Comparison of ENCODE assay signal across 8 cellular contexts in the genomic region with DNA sequence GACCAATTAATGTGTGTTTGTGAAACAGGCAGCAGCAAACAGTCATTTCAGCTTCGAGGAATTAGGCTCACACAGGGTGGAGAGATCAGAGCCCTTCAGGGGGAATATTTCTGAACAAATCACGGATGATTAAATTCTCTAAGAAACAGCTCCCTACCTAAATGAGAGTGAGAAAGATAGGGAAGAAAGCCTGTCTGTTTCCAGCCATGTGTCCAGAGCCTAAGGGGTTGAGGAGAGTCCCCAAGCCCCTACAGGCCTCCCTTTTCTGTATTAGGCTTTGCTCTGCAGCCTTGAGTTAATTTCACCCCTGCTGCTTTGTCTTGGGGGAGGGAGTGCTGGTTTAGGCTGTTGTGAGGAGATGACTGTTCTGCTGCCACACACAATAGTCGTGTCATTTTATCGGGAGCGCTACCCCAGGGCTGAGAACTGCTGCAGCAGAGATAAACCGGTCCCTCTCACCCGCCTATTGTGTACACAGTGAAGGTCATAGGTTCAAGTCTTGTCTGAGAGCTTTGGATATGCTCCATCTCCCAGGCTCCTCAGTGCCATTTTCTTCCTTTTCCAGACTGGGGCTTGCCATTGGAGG. TPM values are rescaled to one million over a fixed set of nuclear protein-coding genes. Genes with fewer than 3 reads are reported as not detected.
DNase-seq lines count a peak whose midpoint lies in the region; ATAC-seq, FAIRE-seq and TF ChIP-seq lines count a peak whose summit lies in the region.

No MANE protein-coding gene starts in this region.

- H3K9me1 ChIP-seq in keratinocyte (ENCODE audit: control insufficient read depth, extremely low read depth, insufficient read depth, low read length): peaks cover under 1% of the 10 kb centered on the region

- intact Hi-C loops in Panc1 (cut with micrococcal nuclease; ENCODE audit: unreplicated experiment): no loop called here
- intact Hi-C loops in mammary epithelial cell (cut with micrococcal nuclease): loop anchor here (1.0 to 2.0 kb wide), 2 partner anchors 49 to 75 kb away; a partner anchor contains a TSS

- DNase-seq in activated T-cell treated with anti-CD3 and anti-CD28 coated beads for 24 hours (ENCODE audit: low read depth) (peak; percentile 21), activated T-cell treated with anti-CD3 and anti-CD28 coated beads for 4 hours (no peak), Panc1 (ENCODE audit: low read depth, low spot score) (no peak), mammary epithelial cell (no peak), keratinocyte (ENCODE audit: low read depth, low spot score) (no peak), UCSD-AML1 (lab: John Stamatoyannopoulos, UW; ENCODE audit: unreplicated experiment) (no peak)
- DNase-seq in stimulated activated CD4-positive, alpha-beta T cell treated with anti-CD3 and anti-CD28 coated beads, Interleukin-12 subunit alpha, Interleukin-12 subunit beta, amount 100 ng/mL, for 4 hours: peak; percentile 10

- in situ Hi-C loops in Panc1 (cut with HindIII; ENCODE audit: low pct_unique_long_range_greater_than_20kb, low sequenced_read_pairs) (no loop called here), mammary epithelial cell (cut with MboI; ENCODE audit: low sequenced_read_pairs in 2 of 2) (no loop called here)

- dilution Hi-C loops in mammary epithelial cell (cut with HindIII; ENCODE audit: low sequenced_read_pairs): loop anchor here (5.0 kb wide), 1 partner anchor 41 kb away; no protein-coding TSS in a partner anchor
- dilution Hi-C loops in keratinocyte (cut with MboI; ENCODE audit: extremely low pct_ligation_motif_present, low sequenced_read_pairs): no loop called here

- TF ChIP-seq CTCF in Panc1 (IDR thresholded peaks at IDR 0.05): no peak
- TF ChIP-seq CTCF in mammary epithelial cell (conservative IDR thresholded peaks at IDR 0.05 in 1 of 2, IDR thresholded peaks at IDR 0.05 in 1 of 2; ENCODE audit: extremely low read depth in 1 of 2, insufficient read depth in 1 of 2, low read depth in 1 of 2, low read length in 2 of 2): no peak
- no peak for TF ChIP-seq CTCF in keratinocyte (optimal IDR thresholded peaks at IDR 0.05 in 1 of 3, IDR thresholded peaks at IDR 0.05 in 1 of 3, conservative IDR thresholded peaks at IDR 0.05 in 1 of 3; ENCODE audit: extremely low read depth in 1 of 3, insufficient read depth in 2 of 3, low read length in 3 of 3)

- H3K27me3 ChIP-seq in Panc1 (ENCODE audit: control insufficient read depth, insufficient read depth, low read length) (no peaks in the 10 kb centered on the region), mammary epithelial cell (ENCODE audit: insufficient read depth, low read length) (no peaks in the 10 kb centered on the region), keratinocyte (ENCODE audit: control insufficient read depth, extremely low read depth, insufficient read depth, low read length) (no peaks in the 10 kb centered on the region)

- H3K79me2 ChIP-seq in mammary epithelial cell (ENCODE audit: insufficient read depth, low read length) (peaks cover 56% of the 10 kb centered on the region), keratinocyte (ENCODE audit: control insufficient read depth, insufficient read depth, low read length) (peaks cover 55% of the 10 kb centered on the region)

- H4K20me1 ChIP-seq in mammary epithelial cell (ENCODE audit: insufficient read depth, low read length) (no peaks in the 10 kb centered on the region), keratinocyte (ENCODE audit: control insufficient read depth, extremely low read depth, insufficient read depth, low read length) (peaks cover 15% of the 10 kb centered on the region)

- peak overlapping the region; percentile 71 for H2AFZ ChIP-seq in mammary epithelial cell (ENCODE audit: low read depth, low read length)
- H2AFZ ChIP-seq in keratinocyte (ENCODE audit: control insufficient read depth, low read length): no peak overlapping the region

- BruUV-seq in Panc1 (replicated peaks; lab: Mats Ljungman, UMichigan): TSS peak; percentile 69
- TSS peak; percentile 18 for BruUV-seq in mammary epithelial cell (replicated peaks; lab: Mats Ljungman, UMichigan)

- H3K36me3 ChIP-seq in Panc1 (ENCODE audit: control insufficient read depth, insufficient read depth, low read length) (no peaks in the 10 kb centered on the region; the same call in 1 of the 2 replicates), mammary epithelial cell (ENCODE audit: insufficient read depth, low read length) (no peaks in the 10 kb centered on the region), keratinocyte (ENCODE audit: control insufficient read depth in 2 of 2, extremely low read depth in 1 of 2, insufficient read depth in 2 of 2, low read length in 2 of 2) (peaks cover 0 to 3% of the 10 kb centered on the region in 2 experiments)

- H3K27ac ChIP-seq in Panc1 (ENCODE audit: low read length): peak overlapping the region; percentile 89
- peak overlapping the region; percentile 39 for H3K27ac ChIP-seq in mammary epithelial cell (ENCODE audit: insufficient read depth, low read depth, low read length)
- peak overlapping the region; percentile 74 for H3K27ac ChIP-seq in keratinocyte (ENCODE audit: control insufficient read depth, insufficient read depth, low read length)

- peak; percentile 11; the same call in 1 of the 2 replicates for ATAC-seq in Panc1
- no peak for ATAC-seq in HG02642 (IDR thresholded peaks at IDR 0.05; ENCODE audit: poor library complexity, unreplicated experiment)

- no peak for FAIRE-seq in keratinocyte (lab: Jason Lieb, UNC)

- 19% methylated on average over 7 of the region's 7 CpGs for WGBS in mammary epithelial cell (ENCODE audit: low coverage, missing lambda C conversion rate)

- peaks cover 44% of the 10 kb centered on the region for H3K4me1 ChIP-seq in Panc1 (ENCODE audit: control insufficient read depth, insufficient read depth, low read length)
- H3K4me1 ChIP-seq in mammary epithelial cell (ENCODE audit: insufficient read depth, low read length): peaks cover 8% of the 10 kb centered on the region
- H3K4me1 ChIP-seq in keratinocyte (ENCODE audit: control insufficient read depth, extremely low read depth, insufficient read depth, low read length): peaks cover 16% of the 10 kb centered on the region

- H3K4me3 ChIP-seq in Panc1 (ENCODE audit: low read depth in 2 of 2, low read length in 2 of 2) (peak overlapping the region; percentile 58 to 89), mammary epithelial cell (replicated peaks in 1 of 3; ENCODE audit: insufficient read depth in 1 of 3, low read depth in 2 of 3, low read length in 3 of 3) (peak overlapping the region; percentile 51 to 67 (median 63)), keratinocyte (ENCODE audit: control insufficient read depth in 2 of 3, extremely low read depth in 1 of 3, insufficient read depth in 2 of 3, low read depth in 1 of 3, low read length in 3 of 3) (peak overlapping the region; percentile 48 to 82 (median 72))

- CTCF ChIA-PET in Panc1 (lab: Charles Lee) (interaction anchor here (0.5 kb wide), 1 partner anchor 256 kb away, joined by 3 read pairs; no protein-coding TSS in a partner anchor), mammary epithelial cell (lab: Charles Lee; ENCODE audit: low non-redundant PET) (no interaction called here)

- POLR2A ChIA-PET in Panc1 (lab: Charles Lee): interaction anchor here (0.6 to 0.7 kb wide), 3 partner anchors 52 to 166 kb away, joined by 3 to 12 read pairs (median 3); no protein-coding TSS in a partner anchor

- peak overlapping the region; percentile 54 for H3K9ac ChIP-seq in mammary epithelial cell (ENCODE audit: insufficient read depth, low read length)
- H3K9ac ChIP-seq in keratinocyte (ENCODE audit: control insufficient read depth, extremely low read depth, insufficient read depth, low read length): peak overlapping the region; percentile 73

- H3K9me3 ChIP-seq in Panc1 (ENCODE audit: control insufficient read depth, insufficient read depth, low read depth, low read length) (no peaks in the 10 kb centered on the region), mammary epithelial cell (replicated peaks; ENCODE audit: insufficient read depth, low read length) (no peaks in the 10 kb centered on the region), keratinocyte (ENCODE audit: control insufficient read depth, low read depth, low read length) (no peaks in the 10 kb centered on the region)

- H3K4me2 ChIP-seq in mammary epithelial cell (ENCODE audit: insufficient read depth, low read depth, low read length): peak overlapping the region; percentile 60
- peak overlapping the region; percentile 89 for H3K4me2 ChIP-seq in keratinocyte (ENCODE audit: control insufficient read depth, extremely low read depth, insufficient read depth, low read depth, low read length)

RNA-seq across cellular contexts. Expression of a gene that starts 1.3 kb away (rescaled TPM):
- total RNA-seq in Panc1 (2021; ENCODE audit: unreplicated experiment) (47.2 TPM), mammary epithelial cell (10 to 100 TPM; 24.3 to 38.1 TPM)
- 25.5 TPM for polyA plus RNA-seq in Panc1 (2012; ENCODE audit: insufficient read length)
- polyA plus RNA-seq in mammary epithelial cell (13.3 TPM), keratinocyte (11.8 to 16.9 TPM (median 12.8 TPM) in 3 replicates)
- polyA minus RNA-seq in mammary epithelial cell (132 TPM), keratinocyte (21.4 to 75.7 TPM (median 72.0 TPM) in 3 replicates)
- polyA plus RNA-seq in keratinocyte (2011; ENCODE audit: low read depth): 8.6 TPM
- polyA plus RNA-seq in keratinocyte (2011; cell fraction: cytosol; rRNA removed): 18.6 TPM in 2 replicates
- 36.2 and 36.6 TPM in 2 replicates for polyA plus RNA-seq in keratinocyte (2011; cell fraction: nucleus; rRNA removed)
- 10.5 and 13.9 TPM in 2 replicates for polyA plus RNA-seq in keratinocyte (2012; ENCODE audit: low replicate concordance)
- polyA minus RNA-seq in keratinocyte (2011; cell fraction: cytosol; rRNA and poly(A)+ RNA removed): 8.1 TPM
- 19.6 and 58.2 TPM in 2 replicates for polyA minus RNA-seq in keratinocyte (2011; cell fraction: nucleus; rRNA and poly(A)+ RNA removed)

Comparison
In these comparisons a context has a peak if more than half of its experiments do, and no peak if none do; other contexts are left out.
1. DNase-seq: peak in activated T-cell treated with anti-CD3 and anti-CD28 coated beads for 24 hours (single experiment) and stimulated activated CD4-positive, alpha-beta T cell treated with anti-CD3 and anti-CD28 coated beads, Interleukin-12 subunit alpha, Interleukin-12 subunit beta, amount 100 ng/mL, for 4 hours (single experiment); none in activated T-cell treated with anti-CD3 and anti-CD28 coated beads for 4 hours (single experiment), Panc1 (single experiment), mammary epithelial cell (single experiment), keratinocyte (single experiment) and UCSD-AML1 (single experiment).
2. H3K27ac ChIP-seq: peak in every context shown above with its lines; median percentile 89 in Panc1; 74 in keratinocyte; 39 in mammary epithelial cell.
3. Peak in every context shown above with its lines, with median percentiles within 50 percentile points of each other: H3K4me3 ChIP-seq.